12 cellular contexts compared by ENCODE assay signal in the genomic region with DNA sequence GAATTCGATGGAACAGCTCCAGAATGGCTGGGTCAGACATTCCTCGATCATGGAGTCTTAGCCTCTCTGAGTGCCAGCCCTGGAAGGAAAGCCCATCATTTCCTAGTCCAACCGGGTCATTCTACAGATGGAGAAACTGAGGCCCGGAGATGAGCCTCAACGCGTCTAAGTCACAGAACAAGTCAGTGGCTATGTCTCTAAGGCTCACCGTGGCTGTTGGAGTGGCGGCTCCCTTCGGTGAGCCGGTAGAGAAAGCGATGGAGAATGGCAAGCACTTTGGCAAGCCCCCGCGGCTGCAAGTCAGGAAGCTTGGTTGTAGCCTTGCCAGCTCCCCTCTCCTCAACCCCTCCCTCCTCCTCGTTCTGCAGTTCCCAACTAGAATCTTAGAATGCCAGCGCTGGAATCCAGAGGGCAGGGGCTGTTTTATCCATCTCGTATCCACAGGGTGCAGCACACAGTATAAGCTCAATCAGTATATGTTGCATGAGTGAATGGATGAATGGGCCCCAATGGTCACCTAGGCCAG. TPM values are rescaled to one million over a fixed set of nuclear protein-coding genes. Genes with fewer than 3 reads are reported as not detected.
DNase-seq lines count a peak whose midpoint lies in the region; ATAC-seq, FAIRE-seq and TF ChIP-seq lines count a peak whose summit lies in the region.
"Had no signal": no experiment of that assay in that cellular context is flagged by ENCODE, and none has a peak within 500 bp of the region (broad histone marks: within the 10 kb centered on the region; RNA-seq: fewer than 3 reads in every experiment).

No MANE protein-coding gene starts in this region.

- H3K36me3 ChIP-seq in PC-3 (ENCODE audit: low read depth, low read length), result no peaks in the 10 kb centered on the region
- H3K36me3 ChIP-seq in ovary, result no peaks in the 10 kb centered on the region

- ATAC-seq in A549, result no peak
- ATAC-seq in PC-3, result no peak
- ATAC-seq in GM19351 (IDR thresholded peaks at IDR 0.05; ENCODE audit: unreplicated experiment), result no peak

- H3K79me2 ChIP-seq in PC-3 (ENCODE audit: low read length), result no peaks in the 10 kb centered on the region

- H3K4me2 ChIP-seq in A549 (peak overlapping the region; percentile 97), PC-3 (ENCODE audit: low read length) (peak overlapping the region; percentile 92)

- H3K27me3 ChIP-seq in PC-3 (ENCODE audit: low read length) (no peaks in the 10 kb centered on the region), ovary (no peaks in the 10 kb centered on the region)

- no TSS peak for BruUV-seq in PC-3 (replicated peaks; lab: Mats Ljungman, UMichigan)

- in situ Hi-C loops in G401 (cut with HindIII; ENCODE audit: low sequenced_read_pairs), result no loop called here

- H4K20me1 ChIP-seq in PC-3 (ENCODE audit: low read length), result no peaks in the 10 kb centered on the region

- DNase-seq in A549 (ENCODE audit: low read depth in 1 of 2, low spot score in 1 of 2) (no peak), PC-3 (no peak), fibroblast of the aortic adventitia (ENCODE audit: low read depth) (peak; percentile 84), ovary (peak in 3 of 5 donors; percentile 22 to 48 (median 45)), UCSD-AML1 (lab: John Stamatoyannopoulos, UW; ENCODE audit: unreplicated experiment) (no peak), G401 (ENCODE audit: low spot score) (no peak), NCI-H2196 treated with DMSO at 0.1 percent for 48 hours (lab: John Stamatoyannopoulos, UW; ENCODE audit: unreplicated experiment) (no peak)
- DNase-seq: amniotic stem cell, midbrain, NCI-H748 treated with DMSO at 0.1 percent for 48 hours had no signal

- H3K9me3 ChIP-seq in A549 (no peaks in the 10 kb centered on the region), PC-3 (ENCODE audit: low read length) (no peaks in the 10 kb centered on the region), ovary (no peaks in the 10 kb centered on the region)

- POLR2A ChIA-PET in A549 (lab: Yijun Ruan, JAX) (interaction anchor here (1.1 kb wide), 1 partner anchor 14 kb away, joined by 5 read pairs; no protein-coding TSS in a partner anchor), PC-3 (lab: Charles Lee; ENCODE audit: unreplicated experiment) (no interaction called here)

- 75% methylated on average over 16 of the region's 16 CpGs for WGBS in A549 (ENCODE audit: missing lambda C conversion rate)
- WGBS in ovary, 3 donors, result 4 to 7% (median 6%) methylated on average over 16 of the region's 16 CpGs

- peak overlapping the region; percentile 87 to 90 for H3K27ac ChIP-seq in A549
- H3K27ac ChIP-seq in PC-3 (ENCODE audit: low read length), result no peak overlapping the region
- peak overlapping the region in 1 of 2 donors; percentile 11 for H3K27ac ChIP-seq in ovary

- intact Hi-C loops in PC-3 (cut with micrococcal nuclease), result loop anchor here (2.0 kb wide), 1 partner anchor 54 kb away; a partner anchor contains a TSS
- intact Hi-C loops in ovary (cut with DNase I), result no loop called here

- H3F3A ChIP-seq in PC-3 (ENCODE audit: low read length, unreplicated experiment), result no peaks in the 10 kb centered on the region

- no peak overlapping the region for H3K9ac ChIP-seq in PC-3 (ENCODE audit: low read length)

- H3K4me1 ChIP-seq in A549 (peaks cover 65% of the 10 kb centered on the region), PC-3 (ENCODE audit: insufficient read depth, low read length) (peaks cover 20% of the 10 kb centered on the region), ovary (ENCODE audit: insufficient read depth) (peaks cover 10% of the 10 kb centered on the region)

- TF ChIP-seq CTCF in A549 (IDR thresholded peaks at IDR 0.05) (no peak), PC-3 (conservative IDR thresholded peaks at IDR 0.05; ENCODE audit: low read depth, low read length) (no peak), fibroblast of the aortic adventitia (IDR thresholded peaks at IDR 0.05; ENCODE audit: insufficient read depth, low read length) (no peak), ovary (IDR thresholded peaks at IDR 0.05) (no peak)

- H2AFZ ChIP-seq in PC-3 (ENCODE audit: low read length), result peak overlapping the region; percentile 96

- H3K9me2 ChIP-seq in PC-3 (replicated peaks; ENCODE audit: low read length), result no peaks in the 10 kb centered on the region

- TF ChIP-seq RAD21 in A549 (conservative IDR thresholded peaks at IDR 0.05 in 1 of 2, IDR thresholded peaks at IDR 0.05 in 1 of 2), result no peak

- CTCF ChIA-PET in A549 (lab: Yijun Ruan, JAX) (interaction anchor here (0.7 to 6.9 kb wide), 24 partner anchors 8 to 143 kb away, joined by 3 to 75 read pairs (median 4); no protein-coding TSS in a partner anchor), PC-3 (lab: Charles Lee) (no interaction called here)

- no peak for TF ChIP-seq EP300 in A549 (IDR thresholded peaks at IDR 0.05)
- TF ChIP-seq EP300 in ovary (IDR thresholded peaks at IDR 0.05), result no peak

- peak overlapping the region; percentile 58 for H3K4me3 ChIP-seq in A549
- peak overlapping the region; percentile 72 for H3K4me3 ChIP-seq in PC-3 (ENCODE audit: low read length)
- no peak overlapping the region for H3K4me3 ChIP-seq in fibroblast of the aortic adventitia (ENCODE audit: low read depth, low read length)
- H3K4me3 ChIP-seq in ovary, result peak overlapping the region; percentile 40

- TF ChIP-seq POLR2A in A549 (IDR thresholded peaks at IDR 0.05; ENCODE audit: low read length) (no peak), ovary (IDR thresholded peaks at IDR 0.05) (no peak)

- no peak for FAIRE-seq in A549 (lab: Jason Lieb, UNC)

TF ChIP-seq in A549, 52 proteins besides CTCF, POLR2A, EP300 and RAD21:
- TF ChIP-seq CBX8 (IDR thresholded peaks at IDR 0.05) (no peak), CEBPB (IDR thresholded peaks at IDR 0.05) (no peak), ZSCAN20 (CRISPR knock-in tag; IDR thresholded peaks at IDR 0.05) (no peak), KDM5A (IDR thresholded peaks at IDR 0.05) (no peak), MYC (IDR thresholded peaks at IDR 0.05; ENCODE audit: borderline replicate concordance, low read length) (no peak), SREBF2 (IDR thresholded peaks at IDR 0.05) (no peak), EHMT2 (IDR thresholded peaks at IDR 0.05; ENCODE audit: low read depth) (no peak)
- TF ChIP-seq, protein P1, sequence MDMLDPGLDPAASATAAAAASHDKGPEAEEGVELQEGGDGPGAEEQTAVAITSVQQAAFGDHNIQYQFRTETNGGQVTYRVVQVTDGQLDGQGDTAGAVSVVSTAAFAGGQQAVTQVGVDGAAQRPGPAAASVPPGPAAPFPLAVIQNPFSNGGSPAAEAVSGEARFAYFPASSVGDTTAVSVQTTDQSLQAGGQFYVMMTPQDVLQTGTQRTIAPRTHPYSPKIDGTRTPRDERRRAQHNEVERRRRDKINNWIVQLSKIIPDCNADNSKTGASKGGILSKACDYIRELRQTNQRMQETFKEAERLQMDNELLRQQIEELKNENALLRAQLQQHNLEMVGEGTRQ (IDR thresholded peaks at IDR 0.05), result no peak
- TF ChIP-seq, protein P2, sequence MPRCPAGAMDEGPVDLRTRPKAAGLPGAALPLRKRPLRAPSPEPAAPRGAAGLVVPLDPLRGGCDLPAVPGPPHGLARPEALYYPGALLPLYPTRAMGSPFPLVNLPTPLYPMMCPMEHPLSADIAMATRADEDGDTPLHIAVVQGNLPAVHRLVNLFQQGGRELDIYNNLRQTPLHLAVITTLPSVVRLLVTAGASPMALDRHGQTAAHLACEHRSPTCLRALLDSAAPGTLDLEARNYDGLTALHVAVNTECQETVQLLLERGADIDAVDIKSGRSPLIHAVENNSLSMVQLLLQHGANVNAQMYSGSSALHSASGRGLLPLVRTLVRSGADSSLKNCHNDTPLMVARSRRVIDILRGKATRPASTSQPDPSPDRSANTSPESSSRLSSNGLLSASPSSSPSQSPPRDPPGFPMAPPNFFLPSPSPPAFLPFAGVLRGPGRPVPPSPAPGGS (IDR thresholded peaks at IDR 0.05), result no peak
TF ChIP-seq in A549: peak in this region for 0.

RNA-seq across cellular contexts. Expression of a gene that starts 0.4 kb away (rescaled TPM):
- polyA plus RNA-seq in A549 (2011; rRNA removed), result 2.9 and 3.2 TPM in 2 replicates
- polyA plus RNA-seq in A549 (2012; cell fraction: cytosol; rRNA removed), result 10.5 and 13.8 TPM in 2 replicates
- polyA plus RNA-seq in A549 (2012; cell fraction: nucleus; rRNA removed), result 24.0 and 29.6 TPM in 2 replicates
- 17.4 to 24.1 TPM (median 22.0 TPM) in 3 replicates for polyA plus RNA-seq in A549 (2017; fragmentation: RNase III; extraction: RNeasy Plus Mini Kit Qiagen cat#74134 plus additional on column Dnase treatment)
- polyA minus RNA-seq in A549 (2011; rRNA and poly(A)+ RNA removed), result 3.4 and 5.7 TPM in 2 replicates
- 5.9 and 6.3 TPM in 2 replicates for total RNA-seq in PC-3 (2014; rRNA removed)
- 1.5 and 2.1 TPM in 2 replicates for total RNA-seq in fibroblast of the aortic adventitia (ENCODE audit: low replicate concordance)
- 1 to 10 TPM in 4 of 7 donors, under 1 TPM in 3; 0.15 to 1.4 (median 1.1) TPM for total RNA-seq in ovary
- polyA plus RNA-seq in ovary, result under 1 TPM; 0.35 to 0.63 TPM
- total RNA-seq in G401 (2014; rRNA removed; shearing (Covaris generic)), result 89.2 and 100 TPM in 2 replicates
- total RNA-seq: T-helper 1 cell treated with Interleukin-12 subunit alpha and Interleukin-12 subunit beta and Interleukin-4 antibody, amounts not matched to agents 30 ng/mL and 1 ng/mL, for 36 hours had no signal

RNA-seq across cellular contexts. Expression of a gene that starts 13.6 kb away (rescaled TPM):
- 0.09 and 0.19 TPM in 2 replicates for polyA plus RNA-seq in A549 (2011; rRNA removed)
- polyA plus RNA-seq in A549 (2012; cell fraction: cytosol; rRNA removed), result 0.07 and 0.14 TPM in 2 replicates
- polyA plus RNA-seq in A549 (2012; cell fraction: nucleus; rRNA removed), result 1.2 and 1.9 TPM in 2 replicates
- 0.67 to 1.6 TPM (median 0.93 TPM) in 3 replicates for polyA plus RNA-seq in A549 (2017; fragmentation: RNase III; extraction: RNeasy Plus Mini Kit Qiagen cat#74134 plus additional on column Dnase treatment)
- polyA minus RNA-seq in A549 (2011; rRNA and poly(A)+ RNA removed), result 0.45 and 0.54 TPM in 2 replicates
- 0.15 TPM in 1 of 2 replicates, not detected in the other for total RNA-seq in PC-3 (2014; rRNA removed)
- total RNA-seq in fibroblast of the aortic adventitia (ENCODE audit: low replicate concordance), result 0.09 TPM in 1 of 2 replicates, not detected in the other
- 1 to 10 TPM in 3 of 7 donors, under 1 TPM in 4; 0.12 to 1.3 (median 0.62) TPM for total RNA-seq in ovary
- polyA plus RNA-seq in ovary, result 1 to 10 TPM in 1 of 2 donors, under 1 TPM in 1; 0.15 to 1.2 TPM
- 0.06 and 0.31 TPM in 2 replicates for total RNA-seq in G401 (2014; rRNA removed; shearing (Covaris generic))
- total RNA-seq: T-helper 1 cell treated with Interleukin-12 subunit alpha and Interleukin-12 subunit beta and Interleukin-4 antibody, amounts not matched to agents 30 ng/mL and 1 ng/mL, for 36 hours had no signal

RNA-seq across cellular contexts. Expression of a gene that starts 54.4 kb away (rescaled TPM):
- polyA plus RNA-seq in A549 (2011; rRNA removed), result 17.5 and 20.9 TPM in 2 replicates
- 45.2 and 47.7 TPM in 2 replicates for polyA plus RNA-seq in A549 (2012; cell fraction: cytosol; rRNA removed)
- 94.3 and 116 TPM in 2 replicates for polyA plus RNA-seq in A549 (2012; cell fraction: nucleus; rRNA removed)
- polyA plus RNA-seq in A549 (2017; fragmentation: RNase III; extraction: RNeasy Plus Mini Kit Qiagen cat#74134 plus additional on column Dnase treatment), result 44.2 to 50.7 TPM (median 47.1 TPM) in 3 replicates
- 24.9 and 30.8 TPM in 2 replicates for polyA minus RNA-seq in A549 (2011; rRNA and poly(A)+ RNA removed)
- total RNA-seq in PC-3 (2014; rRNA removed), result 113 and 149 TPM in 2 replicates
- total RNA-seq in fibroblast of the aortic adventitia (ENCODE audit: low replicate concordance), result 8.3 and 23.1 TPM in 2 replicates
- 10 to 100 TPM; 16.9 to 38.3 (median 31.2) TPM for total RNA-seq in ovary
- polyA plus RNA-seq in ovary, result 10 to 100 TPM; 16.7 to 25.4 TPM
- 78.5 and 94.9 TPM in 2 replicates for total RNA-seq in G401 (2014; rRNA removed; shearing (Covaris generic))

Comparison
In these comparisons a context has a peak if more than half of its experiments do, and no peak if none do; other contexts are left out.
1. DNase-seq: peak in fibroblast of the aortic adventitia (single experiment) and ovary (3 of 5); none in A549 (0 of 2), PC-3 (single experiment), UCSD-AML1 (single experiment), G401 (single experiment) and NCI-H2196 treated with DMSO at 0.1 percent for 48 hours (single experiment).
2. RNA of a gene that starts 0.4 kb away (total RNA-seq): 89.2 to 100 TPM in G401; 5.9 to 6.3 TPM in PC-3, 1.5 to 2.1 TPM in fibroblast of the aortic adventitia and 0.15 to 1.4 TPM in ovary; every median in the first group is over 10 times any median in the second.